8 cellular contexts compared by ENCODE assay signal in the genomic region with DNA sequence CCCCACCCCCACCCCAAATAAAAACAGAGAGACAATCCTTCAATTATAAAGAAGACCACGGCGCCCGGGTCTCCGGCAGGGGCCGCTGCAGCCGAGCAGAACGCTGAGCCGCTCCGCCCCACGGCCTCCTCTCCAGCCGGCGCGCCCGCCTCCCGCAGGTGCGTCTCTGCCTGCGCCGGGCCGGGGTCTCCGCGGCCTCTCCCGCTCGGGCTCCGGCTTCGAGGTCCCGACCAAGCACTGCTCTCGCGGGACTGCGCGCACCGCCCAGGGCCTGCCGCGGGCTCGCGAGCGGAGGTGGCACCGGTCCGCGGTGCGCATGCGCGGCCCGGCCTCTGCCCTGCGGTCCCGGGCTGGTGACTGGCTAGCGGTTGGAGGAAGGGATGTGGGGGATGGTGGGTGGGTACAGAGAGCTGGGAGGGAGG. TPM values are rescaled to one million over a fixed set of nuclear protein-coding genes. Genes with fewer than 3 reads are reported as not detected.
A peak's percentile ranks its signal among the peaks of the same experiment; 100 is the strongest.
DNase-seq lines count a peak whose midpoint lies in the region; ATAC-seq lines count a peak whose summit lies in the region.

No MANE protein-coding gene starts in this region.

- H3K36me3 Mint-ChIP-seq in CD4-positive, alpha-beta memory T cell = peaks cover 0 to 7% of the 10 kb centered on the region in 2 donors
- H3K36me3 Mint-ChIP-seq in activated CD4-positive, alpha-beta memory T cell treated with anti-CD3 and anti-CD28 coated beads, Interleukin-2, amount 10 ng/mL, durations not matched to agents 7 days and 5 days (ENCODE audit: low read depth) = peaks cover 8% of the 10 kb centered on the region

- peak; percentile 94 to 97 (median 96) for DNase-seq in CD4-positive, alpha-beta memory T cell
- peak; percentile 99 for DNase-seq in NCI-H748 (lab: John Stamatoyannopoulos, UW; ENCODE audit: unreplicated experiment)
- peak; percentile 92 for DNase-seq in activated CD4-positive, alpha-beta memory T cell treated with anti-CD3 and anti-CD28 coated beads, Interleukin-2, amount 10 ng/mL, durations not matched to agents 7 days and 5 days
- DNase-seq in ecto neural progenitor cell (ENCODE audit: low spot score) = peak; percentile 96
- peak; percentile 94 to 97 for DNase-seq in lung microvascular endothelial cell (ENCODE audit: low read depth in 2 of 2)
- DNase-seq in stimulated activated CD4-positive, alpha-beta T cell treated with anti-CD3 and anti-CD28 coated beads, TNF-alpha, amount 100 ng/mL, for 4 hours (ENCODE audit: low read depth in 3 of 3) = peak; percentile 84 to 90 (median 86)

- H3K27ac Mint-ChIP-seq in CD4-positive, alpha-beta memory T cell = peak overlapping the region; percentile 96 to 99 (median 98)
- peak overlapping the region; percentile 99 for H3K27ac Mint-ChIP-seq in activated CD4-positive, alpha-beta memory T cell treated with anti-CD3 and anti-CD28 coated beads, Interleukin-2, amount 10 ng/mL, durations not matched to agents 7 days and 5 days

- peak; percentile 84 for ATAC-seq in GM19397 (IDR thresholded peaks at IDR 0.05; ENCODE audit: unreplicated experiment)
- peak; percentile 85 for ATAC-seq in HG03565 (IDR thresholded peaks at IDR 0.05; ENCODE audit: unreplicated experiment)

- no peaks in the 10 kb centered on the region for H3K9me3 Mint-ChIP-seq in CD4-positive, alpha-beta memory T cell
- H3K9me3 Mint-ChIP-seq in activated CD4-positive, alpha-beta memory T cell treated with anti-CD3 and anti-CD28 coated beads, Interleukin-2, amount 10 ng/mL, durations not matched to agents 7 days and 5 days = peaks cover 5% of the 10 kb centered on the region

- peak overlapping the region; percentile 89 for H3K27ac ChIP-seq in CD4-positive, alpha-beta memory T cell (ENCODE audit: low read depth, low read length)

- peak overlapping the region; percentile 92 to 98 (median 96) for H3K4me3 Mint-ChIP-seq in CD4-positive, alpha-beta memory T cell
- H3K4me3 Mint-ChIP-seq in activated CD4-positive, alpha-beta memory T cell treated with anti-CD3 and anti-CD28 coated beads, Interleukin-2, amount 10 ng/mL, durations not matched to agents 7 days and 5 days = peak overlapping the region; percentile 97

- H3K4me1 Mint-ChIP-seq in CD4-positive, alpha-beta memory T cell = peaks cover 13 to 40% (median 24%) of the 10 kb centered on the region in 4 donors
- H3K4me1 Mint-ChIP-seq in activated CD4-positive, alpha-beta memory T cell treated with anti-CD3 and anti-CD28 coated beads, Interleukin-2, amount 10 ng/mL, durations not matched to agents 7 days and 5 days = peaks cover 28% of the 10 kb centered on the region

- intact Hi-C loops in CD4-positive, alpha-beta memory T cell (cut with micrococcal nuclease) = loop anchor here (1.0 to 5.0 kb wide), 8 partner anchors 41 to 1671 kb away; a partner anchor contains a TSS

- H3K27me3 Mint-ChIP-seq in CD4-positive, alpha-beta memory T cell = peaks cover 0 to 2% of the 10 kb centered on the region in 2 donors
- H3K27me3 Mint-ChIP-seq in activated CD4-positive, alpha-beta memory T cell treated with anti-CD3 and anti-CD28 coated beads, Interleukin-2, amount 10 ng/mL, durations not matched to agents 7 days and 5 days = peaks cover 1% of the 10 kb centered on the region

- CTCF ChIA-PET in CD4-positive, alpha-beta memory T cell (lab: Charles Lee; ENCODE audit: partially characterized antibody) = interaction anchor here (0.7 to 6.6 kb wide), 39 partner anchors 8 to 547 kb away, joined by 3 to 74 read pairs (median 4); a partner anchor contains a TSS
- CTCF ChIA-PET in activated CD4-positive, alpha-beta memory T cell treated with anti-CD3 and anti-CD28 coated beads, Interleukin-2, amount 10 ng/mL, durations not matched to agents 7 days and 5 days (lab: Charles Lee) = interaction anchor here (0.6 to 2.9 kb wide), 47 partner anchors 8 to 616 kb away, joined by 3 to 49 read pairs (median 5); a partner anchor contains a TSS

- POLR2A ChIA-PET in CD4-positive, alpha-beta memory T cell (lab: Charles Lee; ENCODE audit: partially characterized antibody) = interaction anchor here (0.8 to 3.0 kb wide), 23 partner anchors 9 to 501 kb away, joined by 3 to 90 read pairs (median 4); a partner anchor contains a TSS
- POLR2A ChIA-PET in activated CD4-positive, alpha-beta memory T cell treated with anti-CD3 and anti-CD28 coated beads, Interleukin-2, amount 10 ng/mL, durations not matched to agents 7 days and 5 days (lab: Charles Lee) = interaction anchor here (0.7 to 3.9 kb wide), 26 partner anchors 10 to 1565 kb away, joined by 3 to 104 read pairs (median 5); a partner anchor contains a TSS

- peak overlapping the region; percentile 70 to 86 for H3K4me3 ChIP-seq in CD4-positive, alpha-beta memory T cell (ENCODE audit: low read length in 2 of 2)

- H3K9me3 ChIP-seq in CD4-positive, alpha-beta memory T cell (ENCODE audit: control insufficient read depth in 1 of 2, low read length in 2 of 2) = no peaks in the 10 kb centered on the region

- H3K27me3 ChIP-seq in CD4-positive, alpha-beta memory T cell (ENCODE audit: insufficient read depth, low read length) = no peaks in the 10 kb centered on the region

- peaks cover 16% of the 10 kb centered on the region for H3K4me1 ChIP-seq in CD4-positive, alpha-beta memory T cell (ENCODE audit: insufficient read depth, low read length)

- no peaks in the 10 kb centered on the region for H3K36me3 ChIP-seq in CD4-positive, alpha-beta memory T cell (ENCODE audit: insufficient read depth, low read length)

RNA-seq across cellular contexts. Expression of a gene that starts 0.2 kb away (rescaled TPM):
- 10 to 100 TPM; 18.9 to 20.6 TPM for total RNA-seq in CD4-positive, alpha-beta memory T cell
- 10 to 100 TPM; 13.2 to 17.0 TPM for polyA plus RNA-seq in CD4-positive, alpha-beta memory T cell
- total RNA-seq in activated CD4-positive, alpha-beta memory T cell treated with anti-CD3 and anti-CD28 coated beads, Interleukin-2, amount 10 ng/mL, durations not matched to agents 7 days and 5 days = 10 to 100 TPM; 10.0 to 10.5 TPM
- total RNA-seq in lung microvascular endothelial cell = 6.8 and 7.1 TPM in 2 replicates

RNA-seq across cellular contexts. Expression of a gene that starts 41.0 kb away (rescaled TPM):
- total RNA-seq in CD4-positive, alpha-beta memory T cell = 10 to 100 TPM; 62.1 to 69.1 TPM
- polyA plus RNA-seq in CD4-positive, alpha-beta memory T cell = 100 to 1,000 TPM; 118 to 137 TPM
- 10 to 100 TPM; 54.0 to 57.8 TPM for total RNA-seq in activated CD4-positive, alpha-beta memory T cell treated with anti-CD3 and anti-CD28 coated beads, Interleukin-2, amount 10 ng/mL, durations not matched to agents 7 days and 5 days
- total RNA-seq in lung microvascular endothelial cell = 38.1 and 43.1 TPM in 2 replicates

Comparison
In these comparisons a context has a peak if more than half of its experiments do, and no peak if none do; other contexts are left out.
1. Peak in every context shown above with its lines: DNase-seq, ATAC-seq, H3K4me3 ChIP-seq and H3K27ac ChIP-seq.